In genomic region chr7:98398567-98399372, GRCh38 we compare ENCODE assay signal across 11 cellular contexts. TPM values are rescaled to one million over a fixed set of nuclear protein-coding genes. Genes with fewer than 3 reads are reported as not detected.
DNase-seq lines count a peak whose midpoint lies in the region; ATAC-seq and TF ChIP-seq lines count a peak whose summit lies in the region.
"Had no signal": no experiment of that assay in that cellular context is flagged by ENCODE, and none has a peak within 500 bp of the region (broad histone marks: within the 10 kb centered on the region; RNA-seq: fewer than 3 reads in every experiment).

No MANE protein-coding gene starts in this region.

- no peak overlapping the region for H2AFZ ChIP-seq in MM.1S (ENCODE audit: low read length)

- TF ChIP-seq CTCF in MM.1S (IDR thresholded peaks at IDR 0.05; ENCODE audit: low read length) (no peak), choroid plexus epithelial cell (conservative IDR thresholded peaks at IDR 0.05; ENCODE audit: low read depth, low read length) (no peak)

- H3K18ac ChIP-seq in mesendoderm (ENCODE audit: low read length): no peak overlapping the region

- H3K4me3 ChIP-seq in MM.1S (ENCODE audit: low read length): no peak overlapping the region
- no peak overlapping the region for H3K4me3 ChIP-seq in choroid plexus epithelial cell (ENCODE audit: low read depth, low read length)
- H3K4me3 ChIP-seq in mesendoderm (ENCODE audit: low read length): no peak overlapping the region
- H3K4me3 ChIP-seq: testis had no signal

- H3K4me1 ChIP-seq in MM.1S (ENCODE audit: low read length) (peaks cover 4% of the 10 kb centered on the region; the same call in 1 of the 2 replicates), mesendoderm (ENCODE audit: control insufficient read depth, low read depth, low read length) (peaks cover 4% of the 10 kb centered on the region)
- H3K4me1 ChIP-seq: testis had no signal

- peaks cover 6% of the 10 kb centered on the region for H3K79me1 ChIP-seq in mesendoderm (ENCODE audit: low read length)

- no peak overlapping the region for H2BK120ac ChIP-seq in mesendoderm (ENCODE audit: low read depth, low read length)

- no peak overlapping the region for H4K8ac ChIP-seq in mesendoderm (ENCODE audit: low read depth, low read length)

- H3K79me2 ChIP-seq in MM.1S (ENCODE audit: low read length) (peaks cover 59% of the 10 kb centered on the region), mesendoderm (ENCODE audit: control insufficient read depth, insufficient read depth, low read length) (peaks cover 40% of the 10 kb centered on the region)

- no peaks in the 10 kb centered on the region for H3K9me2 ChIP-seq in MM.1S (replicated peaks; ENCODE audit: insufficient read depth, low read length)

- no peak overlapping the region for H2BK15ac ChIP-seq in mesendoderm (replicated peaks; ENCODE audit: low read depth)

- no peaks in the 10 kb centered on the region for H3K9me3 ChIP-seq in MM.1S (replicated peaks; ENCODE audit: insufficient read depth, low read length)
- H3K9me3 ChIP-seq: testis had no signal

- no peak overlapping the region for H2BK5ac ChIP-seq in mesendoderm (ENCODE audit: low read length)

- H3K9ac ChIP-seq in MM.1S (ENCODE audit: low read length) (no peak overlapping the region), mesendoderm (ENCODE audit: low read length) (no peak overlapping the region)

- no peak overlapping the region for H3K4ac ChIP-seq in mesendoderm (ENCODE audit: low read depth, low read length)

- H3K27me3 ChIP-seq in MM.1S (replicated peaks; ENCODE audit: insufficient read depth, low read length) (no peaks in the 10 kb centered on the region), mesendoderm (ENCODE audit: insufficient read depth, low read length, poor library complexity) (no peaks in the 10 kb centered on the region)
- H3K27me3 ChIP-seq: testis had no signal

- peak; percentile 59 for DNase-seq in Caki2 (ENCODE audit: low read depth)
- no peak for DNase-seq in MM.1S
- peak; percentile 25 for DNase-seq in choroid plexus epithelial cell (ENCODE audit: low read depth)
- DNase-seq in mesendoderm: peak; percentile 23
- DNase-seq in NCI-H1436 treated with DMSO at 0.1 percent for 48 hours (lab: John Stamatoyannopoulos, UW): no peak
- DNase-seq in activated T-cell treated with anti-CD3 and anti-CD28 coated beads for 4 hours: no peak
- DNase-seq in HPDE6-E6E7 (ENCODE audit: extremely low spot score): no peak
- DNase-seq: DMS79 treated with DMSO at 0.1 percent for 48 hours; stimulated activated CD4-positive, alpha-beta T cell treated with anti-CD3 and anti-CD28 coated beads, Interleukin-1b, Interleukin-23, amount 100 ng/mL, for 48 hours; testis had no signal

- H3K36me3 ChIP-seq in MM.1S (replicated peaks; ENCODE audit: insufficient read depth, low read length) (no peaks in the 10 kb centered on the region), mesendoderm (ENCODE audit: control insufficient read depth, insufficient read depth, low read length) (no peaks in the 10 kb centered on the region)

- no peak overlapping the region for H2AK5ac ChIP-seq in mesendoderm (ENCODE audit: low read length)

- ATAC-seq in GM21390 (IDR thresholded peaks at IDR 0.05; ENCODE audit: unreplicated experiment): no peak

- peak overlapping the region; percentile 22 for H3K56ac ChIP-seq in mesendoderm (ENCODE audit: low read length)

- H3K27ac ChIP-seq in MM.1S (ENCODE audit: low read length) (no peak overlapping the region), mesendoderm (ENCODE audit: low read depth, low read length) (no peak overlapping the region)
- H3K27ac ChIP-seq: testis had no signal

- WGBS in mesendoderm (ENCODE audit: extremely low coverage, insufficient coverage, low lambda C conversion rate): no CpG with 5 or more reads among the region's 20 CpGs

- in situ Hi-C loops in Caki2 (cut with HindIII; ENCODE audit: low pct_unique_long_range_greater_than_20kb, low sequenced_read_pairs): no loop called here

- H3K23ac ChIP-seq in mesendoderm (ENCODE audit: low read length): no peak overlapping the region

- H3K4me2 ChIP-seq in MM.1S (ENCODE audit: low read depth, low read length): peak overlapping the region; percentile 54; the same call in 1 of the 2 replicates
- peak overlapping the region; percentile 28 for H3K4me2 ChIP-seq in mesendoderm (ENCODE audit: low read length)

- H3F3A ChIP-seq in MM.1S (ENCODE audit: insufficient read depth, low read length): peaks cover 4% of the 10 kb centered on the region; the same call in 1 of the 2 replicates

- 0 out of 2 replicates have a peak, but pooled peaks cover 3% of the 10 kb centered on the region for H4K20me1 ChIP-seq in MM.1S (ENCODE audit: insufficient read depth, low read length)

- no peak overlapping the region for H4K5ac ChIP-seq in mesendoderm (ENCODE audit: low read length)

RNA-seq across cellular contexts. Expression of gene BAIAP2L1, which starts 2.1 kb away (rescaled TPM):
- 14.5 and 21.4 TPM in 2 replicates for total RNA-seq in Caki2 (2014; rRNA removed; shearing (Covaris generic); ENCODE audit: low replicate concordance)
- 20.6 TPM for polyA plus RNA-seq in mesendoderm (2013, experiment 1 of 2)
- 21.3 TPM for polyA plus RNA-seq in mesendoderm (2013, experiment 2 of 2)

Comparison
In these comparisons a context has a peak if more than half of its experiments do, and no peak if none do; other contexts are left out.
1. DNase-seq: peak in Caki2 (single experiment), choroid plexus epithelial cell (single experiment) and mesendoderm (single experiment); none in MM.1S (single experiment), NCI-H1436 treated with DMSO at 0.1 percent for 48 hours (single experiment), activated T-cell treated with anti-CD3 and anti-CD28 coated beads for 4 hours (single experiment) and HPDE6-E6E7 (single experiment).